8 cellular contexts compared by ENCODE assay signal in the genomic region with DNA sequence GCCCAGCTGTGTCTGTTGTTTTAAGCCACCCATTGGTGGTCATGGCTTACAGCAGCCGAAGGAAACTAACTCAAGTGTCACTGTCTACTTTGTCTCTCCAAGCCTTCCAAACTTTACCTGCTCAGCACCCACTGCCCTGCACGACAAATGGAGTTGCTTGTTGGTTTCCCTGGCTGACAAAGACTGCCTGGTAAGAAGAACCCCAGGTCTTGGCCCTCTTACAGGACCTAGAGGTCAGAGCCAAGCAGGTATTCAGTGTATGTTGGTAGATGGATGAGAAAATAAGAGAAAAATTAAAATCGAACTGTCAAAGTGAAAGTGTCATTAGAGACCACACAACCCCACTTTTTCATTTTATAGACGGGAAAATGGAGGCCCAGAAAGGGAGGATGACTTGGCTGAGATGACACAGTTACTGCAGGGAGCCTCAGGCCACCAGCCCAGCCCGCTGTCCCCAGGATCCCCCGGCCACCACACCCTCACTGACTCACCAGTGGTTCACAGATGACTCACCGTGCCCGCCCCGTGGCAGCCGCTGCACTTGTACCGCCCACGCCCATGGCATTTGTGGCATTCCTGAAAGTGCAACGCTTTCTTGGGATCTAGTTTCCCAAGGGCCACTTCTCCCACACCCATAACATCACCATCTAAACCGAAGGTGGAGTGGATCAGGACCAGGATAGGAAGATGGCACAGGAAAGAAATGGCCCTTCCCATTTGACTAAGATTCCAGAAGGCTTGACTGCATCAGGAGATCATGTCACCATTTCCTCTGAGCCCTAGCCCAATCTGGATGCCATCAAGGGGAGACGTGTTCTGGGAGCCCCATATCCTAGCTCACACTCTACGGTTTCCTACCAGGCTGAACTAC. TPM values are rescaled to one million over a fixed set of nuclear protein-coding genes. Genes with fewer than 3 reads are reported as not detected.
DNase-seq lines count a peak whose midpoint lies in the region; ATAC-seq lines count a peak whose summit lies in the region.

No MANE protein-coding gene starts in this region.

- DNase-seq in activated CD8-positive, alpha-beta memory T cell treated with anti-CD3 and anti-CD28 coated beads, Interleukin-2, amount 10 ng/mL, durations not matched to agents 7 days and 5 days = peak; percentile 84
- DNase-seq in activated CD8-positive, alpha-beta memory T cell treated with anti-CD3 and anti-CD28 coated beads for 24 hours = no peak
- peak; percentile 14 for DNase-seq in activated CD4-positive, CD25-positive, alpha-beta regulatory T cell treated with anti-CD3 and anti-CD28 coated beads, Interleukin-2, amount 50 U/mL, for 16 hours (ENCODE audit: low read depth, low spot score)
- DNase-seq in fibroblast of gingiva (ENCODE audit: low read depth) = peak; percentile 80
- DNase-seq in stimulated activated CD4-positive, alpha-beta T cell treated with anti-CD3 and anti-CD28 coated beads, Interleukin-12 subunit alpha, Interleukin-12 subunit beta, amount 100 ng/mL, for 48 hours (ENCODE audit: low read depth in 2 of 3, low spot score in 1 of 3) = peak; percentile 5 to 57 (median 55)
- no peak for DNase-seq in effector CD4-positive, alpha-beta T cell
- DNase-seq in NCI-H2196 (lab: John Stamatoyannopoulos, UW; ENCODE audit: unreplicated experiment) = no peak

- H3K36me3 Mint-ChIP-seq in activated CD8-positive, alpha-beta memory T cell treated with anti-CD3 and anti-CD28 coated beads, Interleukin-2, amount 10 ng/mL, durations not matched to agents 7 days and 5 days = no peaks in the 10 kb centered on the region

- H3K4me3 Mint-ChIP-seq in activated CD8-positive, alpha-beta memory T cell treated with anti-CD3 and anti-CD28 coated beads, Interleukin-2, amount 10 ng/mL, durations not matched to agents 7 days and 5 days = no peak overlapping the region

- H3K9me3 Mint-ChIP-seq in activated CD8-positive, alpha-beta memory T cell treated with anti-CD3 and anti-CD28 coated beads, Interleukin-2, amount 10 ng/mL, durations not matched to agents 7 days and 5 days (ENCODE audit: low read depth) = no peaks in the 10 kb centered on the region

- CTCF ChIA-PET in activated CD8-positive, alpha-beta memory T cell treated with anti-CD3 and anti-CD28 coated beads, Interleukin-2, amount 10 ng/mL, durations not matched to agents 7 days and 5 days (lab: Charles Lee) = no interaction called here

- peak overlapping the region; percentile 42 for H3K27ac Mint-ChIP-seq in activated CD8-positive, alpha-beta memory T cell treated with anti-CD3 and anti-CD28 coated beads, Interleukin-2, amount 10 ng/mL, durations not matched to agents 7 days and 5 days

- ATAC-seq in activated CD8-positive, alpha-beta memory T cell treated with anti-CD3 and anti-CD28 coated beads, Interleukin-2, amount 10 ng/mL, durations not matched to agents 7 days and 5 days = peak; percentile 93
- peak; percentile 89 for ATAC-seq in HG03439 (IDR thresholded peaks at IDR 0.05; ENCODE audit: unreplicated experiment)

- H3K4me1 Mint-ChIP-seq in activated CD8-positive, alpha-beta memory T cell treated with anti-CD3 and anti-CD28 coated beads, Interleukin-2, amount 10 ng/mL, durations not matched to agents 7 days and 5 days = peaks cover 15% of the 10 kb centered on the region

- peaks cover 42% of the 10 kb centered on the region for H3K27me3 Mint-ChIP-seq in activated CD8-positive, alpha-beta memory T cell treated with anti-CD3 and anti-CD28 coated beads, Interleukin-2, amount 10 ng/mL, durations not matched to agents 7 days and 5 days

RNA-seq across cellular contexts. Expression of gene SSUH2, which starts 15.2 kb away (rescaled TPM):
- under 1 TPM in 1 of 2 experiments, not detected in 1; 0.09 TPM for total RNA-seq in activated CD8-positive, alpha-beta memory T cell treated with anti-CD3 and anti-CD28 coated beads, Interleukin-2, amount 10 ng/mL, durations not matched to agents 7 days and 5 days

Comparison
In these comparisons a context has a peak if more than half of its experiments do, and no peak if none do; other contexts are left out.
1. DNase-seq: peak in activated CD8-positive, alpha-beta memory T cell treated with anti-CD3 and anti-CD28 coated beads, Interleukin-2, amount 10 ng/mL, durations not matched to agents 7 days and 5 days (single experiment), activated CD4-positive, CD25-positive, alpha-beta regulatory T cell treated with anti-CD3 and anti-CD28 coated beads, Interleukin-2, amount 50 U/mL, for 16 hours (single experiment), fibroblast of gingiva (single experiment) and stimulated activated CD4-positive, alpha-beta T cell treated with anti-CD3 and anti-CD28 coated beads, Interleukin-12 subunit alpha, Interleukin-12 subunit beta, amount 100 ng/mL, for 48 hours (3 of 3); none in activated CD8-positive, alpha-beta memory T cell treated with anti-CD3 and anti-CD28 coated beads for 24 hours (single experiment), effector CD4-positive, alpha-beta T cell (single experiment) and NCI-H2196 (single experiment).